Comparison of ENCODE assay signal across 7 cellular contexts in the genomic region with DNA sequence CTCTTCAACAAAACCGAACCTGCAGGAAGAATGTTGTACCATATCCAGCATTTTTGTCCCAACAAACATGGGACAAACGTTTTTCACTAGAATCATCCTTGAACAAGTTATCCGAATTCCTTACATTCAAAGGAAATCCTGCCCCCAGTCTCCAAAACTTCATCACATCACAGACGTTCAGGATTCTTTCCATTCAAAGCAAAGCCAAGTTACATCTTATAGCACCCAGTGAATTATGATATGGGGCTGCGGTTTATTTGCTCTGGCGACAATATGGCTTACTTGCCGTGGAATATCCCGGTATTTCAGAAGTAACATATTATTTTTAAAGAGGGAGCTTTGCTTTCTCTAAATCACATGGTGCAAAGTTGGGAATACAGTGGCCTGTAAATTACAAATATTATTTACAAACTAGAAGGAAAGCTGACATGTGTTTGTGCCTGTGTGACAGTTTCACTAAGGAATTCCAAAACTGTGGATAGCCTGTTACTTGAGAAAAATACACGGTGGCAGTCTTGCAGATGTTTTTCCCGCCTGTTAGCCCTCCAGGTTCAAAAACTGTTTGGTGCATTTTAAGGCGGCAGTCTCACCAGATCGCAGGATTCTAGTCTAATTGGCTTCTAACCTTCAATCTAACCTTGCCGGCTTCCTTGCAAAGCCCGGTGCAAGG. TPM values are rescaled to one million over a fixed set of nuclear protein-coding genes. Genes with fewer than 3 reads are reported as not detected.
DNase-seq lines count a peak whose midpoint lies in the region; ATAC-seq, FAIRE-seq and TF ChIP-seq lines count a peak whose summit lies in the region.

No MANE protein-coding gene starts in this region.

- peaks cover 67% of the 10 kb centered on the region for H3K4me1 Mint-ChIP-seq in activated B cell treated with CpG ODN at 0.5 μM for 24 hours
- peaks cover 59% of the 10 kb centered on the region for H3K4me1 Mint-ChIP-seq in stimulated activated memory B cell treated with anti-CD40 and anti-IgM and Interleukin-4, amounts not matched to agents 10 μg/mL and 1 μg/mL and 100 μg/mL, for 72 hours

- H3K27ac ChIP-seq in iPS DF 6.9 (ENCODE audit: low read length), result no peak overlapping the region

- peaks cover under 1% of the 10 kb centered on the region for H3K9me3 Mint-ChIP-seq in activated B cell treated with CpG ODN at 0.5 μM for 24 hours
- H3K9me3 Mint-ChIP-seq in stimulated activated memory B cell treated with anti-CD40 and anti-IgM and Interleukin-4, amounts not matched to agents 10 μg/mL and 1 μg/mL and 100 μg/mL, for 72 hours, result no peaks in the 10 kb centered on the region

- no peak for ATAC-seq in activated B cell treated with CpG ODN at 0.5 μM for 24 hours (ENCODE audit: low read depth)
- ATAC-seq in stimulated activated memory B cell treated with anti-CD40 and anti-IgM and Interleukin-4, amounts not matched to agents 10 μg/mL and 1 μg/mL and 100 μg/mL, for 72 hours, result no peak
- no peak for ATAC-seq in GM18909 (IDR thresholded peaks at IDR 0.05; ENCODE audit: poor library complexity, unreplicated experiment)

- no peaks in the 10 kb centered on the region for H3K27me3 ChIP-seq in iPS DF 6.9 (ENCODE audit: control insufficient read depth, insufficient read depth, low read length)

- no peak for DNase-seq in HFF-Myc (ENCODE audit: extremely low read depth, low read depth)
- DNase-seq in activated B cell treated with CpG ODN at 0.5 μM for 24 hours, result no peak
- DNase-seq in iPS DF 6.9 (ENCODE audit: low read depth, low spot score), result no peak
- no peak for DNase-seq in H4 (ENCODE audit: low spot score)
- DNase-seq in D721Med (ENCODE audit: insufficient read length, low spot score), result no peak

- no peaks in the 10 kb centered on the region for H3K9me3 ChIP-seq in iPS DF 6.9 (ENCODE audit: control insufficient read depth, insufficient read depth, low read length)

- no peak for FAIRE-seq in D721Med (lab: Jason Lieb, UNC)

- intact Hi-C loops in activated B cell treated with CpG ODN at 0.5 μM for 24 hours (cut with micrococcal nuclease), result loop anchor here (1.0 to 5.0 kb wide), 7 partner anchors 11 to 249 kb away; no protein-coding TSS in a partner anchor

- CTCF ChIA-PET in activated B cell treated with CpG ODN at 0.5 μM for 24 hours (lab: Charles Lee), result interaction anchor here (0.9 to 2.6 kb wide), 8 partner anchors 13 to 84 kb away, joined by 3 to 24 read pairs (median 6); no protein-coding TSS in a partner anchor

- TF ChIP-seq CTCF in HFF-Myc (IDR thresholded peaks at IDR 0.05; ENCODE audit: low read depth, low read length, missing control alignments) (no peak), activated B cell treated with CpG ODN at 0.5 μM for 24 hours (IDR thresholded peaks at IDR 0.05) (no peak), D721Med (IDR thresholded peaks at IDR 0.05; ENCODE audit: insufficient read depth, missing control alignments) (no peak)

- peak overlapping the region; percentile 98 for H3K4me3 Mint-ChIP-seq in activated B cell treated with CpG ODN at 0.5 μM for 24 hours
- peak overlapping the region; percentile 93 for H3K4me3 Mint-ChIP-seq in stimulated activated memory B cell treated with anti-CD40 and anti-IgM and Interleukin-4, amounts not matched to agents 10 μg/mL and 1 μg/mL and 100 μg/mL, for 72 hours

- no peaks in the 10 kb centered on the region for H3K36me3 ChIP-seq in iPS DF 6.9 (ENCODE audit: control insufficient read depth, insufficient read depth, low read length)

- WGBS in iPS DF 6.9 (ENCODE audit: insufficient coverage, insufficient read length), result no CpG with 5 or more reads among the region's 14 CpGs

- POLR2A ChIA-PET in activated B cell treated with CpG ODN at 0.5 μM for 24 hours (lab: Charles Lee), result interaction anchor here (0.5 to 7.3 kb wide), 38 partner anchors 8 to 248 kb away, joined by 3 to 185 read pairs (median 8); no protein-coding TSS in a partner anchor

- H3K4me3 ChIP-seq in HFF-Myc (replicated peaks; ENCODE audit: low read depth, low read length) (peak overlapping the region; percentile 71), iPS DF 6.9 (ENCODE audit: low read length) (peak overlapping the region; percentile 95; the same call in 1 of the 2 replicates)

- no peaks in the 10 kb centered on the region for H3K27me3 Mint-ChIP-seq in activated B cell treated with CpG ODN at 0.5 μM for 24 hours
- H3K27me3 Mint-ChIP-seq in stimulated activated memory B cell treated with anti-CD40 and anti-IgM and Interleukin-4, amounts not matched to agents 10 μg/mL and 1 μg/mL and 100 μg/mL, for 72 hours, result no peaks in the 10 kb centered on the region

- no peaks in the 10 kb centered on the region; the same call in 1 of the 2 replicates for H3K4me1 ChIP-seq in iPS DF 6.9 (ENCODE audit: control insufficient read depth, insufficient read depth, low read length)

- H3K27ac Mint-ChIP-seq in activated B cell treated with CpG ODN at 0.5 μM for 24 hours, result peak overlapping the region; percentile 98
- H3K27ac Mint-ChIP-seq in stimulated activated memory B cell treated with anti-CD40 and anti-IgM and Interleukin-4, amounts not matched to agents 10 μg/mL and 1 μg/mL and 100 μg/mL, for 72 hours, result peak overlapping the region; percentile 95

- peaks cover 41% of the 10 kb centered on the region for H3K36me3 Mint-ChIP-seq in activated B cell treated with CpG ODN at 0.5 μM for 24 hours (ENCODE audit: low read depth)
- peaks cover 30% of the 10 kb centered on the region for H3K36me3 Mint-ChIP-seq in stimulated activated memory B cell treated with anti-CD40 and anti-IgM and Interleukin-4, amounts not matched to agents 10 μg/mL and 1 μg/mL and 100 μg/mL, for 72 hours

RNA-seq across cellular contexts. Expression of a gene that starts 0.8 kb away (rescaled TPM):
- 489 and 561 TPM in 2 replicates for total RNA-seq in activated B cell treated with CpG ODN at 0.5 μM for 24 hours
- 87.0 and 153 TPM in 2 replicates for total RNA-seq in H4 (2014; rRNA removed; shearing (Covaris generic))
